In genomic region chr3:169772951-169773816, GRCh38 we compare ENCODE assay signal across 8 cellular contexts. TPM values are rescaled to one million over a fixed set of nuclear protein-coding genes. Genes with fewer than 3 reads are reported as not detected.
A peak's percentile ranks its signal among the peaks of the same experiment; 100 is the strongest.
DNase-seq lines count a peak whose midpoint lies in the region; ATAC-seq and TF ChIP-seq lines count a peak whose summit lies in the region.

Gene MYNN (plus strand): TSS chr3:169773396. CDS start chr3:169774296, 900 bp downstream.

- no peaks in the 10 kb centered on the region for H3K27me3 ChIP-seq in AG04450 (ENCODE audit: control insufficient read depth, insufficient read depth, low read length)

- CTCF ChIA-PET in AG04450 (lab: Charles Lee) = interaction anchor here (0.9 kb wide), 1 partner anchor 821 kb away, joined by 3 read pairs; no protein-coding TSS in a partner anchor

- POLR2A ChIA-PET in AG04450 (lab: Yijun Ruan, JAX) = interaction anchor here (0.6 to 1.8 kb wide), 4 partner anchors 9 to 63 kb away, joined by 3 to 5 read pairs (median 4); partner anchors contain the start of genes LRRC34 and LRRIQ4

- peak; percentile 83 for ATAC-seq in GM18873 (IDR thresholded peaks at IDR 0.05; ENCODE audit: low FRiP score, unreplicated experiment)
- ATAC-seq in HG03139 (IDR thresholded peaks at IDR 0.05; ENCODE audit: unreplicated experiment) = peak; percentile 73

- peak within 1 kb of the TSS; percentile 98 for H3K27ac ChIP-seq in AG04450 (ENCODE audit: low read depth, low read length)

- DNase-seq in AG04450 (ENCODE audit: low read depth, low spot score) = peak; percentile 61
- peak; percentile 81 for DNase-seq in NCI-H345 (lab: John Stamatoyannopoulos, UW)
- DNase-seq in activated CD4-positive, CD25-positive, alpha-beta regulatory T cell (lab: John Stamatoyannopoulos, UW) = peak; percentile 66 to 85 (median 82)
- peak; percentile 92 for DNase-seq in central memory CD4-positive, alpha-beta T cell
- peak; percentile 95 for DNase-seq in islet precursor cell
- peak; percentile 82 to 86 for DNase-seq in stimulated activated CD4-positive, alpha-beta T cell treated with anti-CD3 and anti-CD28 coated beads, Interleukin-15, amount 100 ng/mL, for 1 hour (ENCODE audit: low read depth in 1 of 2, low spot score in 1 of 2)

- peaks cover 3% of the 10 kb centered on the region; the same call in 1 of the 2 replicates for H3K9me3 ChIP-seq in AG04450 (ENCODE audit: control insufficient read depth, insufficient read depth, low read length)

- peak within 1 kb of the TSS; percentile 96 for H3K4me3 ChIP-seq in AG04450 (ENCODE audit: low read depth, low read length)

- TF ChIP-seq CTCF in AG04450 (IDR thresholded peaks at IDR 0.05; ENCODE audit: low read depth, low read length) = no peak; the same call in 1 of the 2 replicates

RNA-seq across cellular contexts. Expression of gene MYNN, which starts in this region (rescaled TPM):
- polyA plus RNA-seq in AG04450 (2011; rRNA removed) = 18.9 and 27.0 TPM in 2 replicates
- polyA minus RNA-seq in AG04450 (2011; rRNA and poly(A)+ RNA removed) = 13.1 and 22.5 TPM in 2 replicates

Comparison
In these comparisons a context has a peak if more than half of its experiments do, and no peak if none do; other contexts are left out.
1. Peak in every context shown above with its lines: DNase-seq, ATAC-seq, H3K4me3 ChIP-seq and H3K27ac ChIP-seq.